ENCODE assay signal across 18 cellular contexts in genomic region chr3:108599677-108600409, GRCh38. TPM values are rescaled to one million over a fixed set of nuclear protein-coding genes. Genes with fewer than 3 reads are reported as not detected.
DNase-seq lines count a peak whose midpoint lies in the region; ATAC-seq, FAIRE-seq and TF ChIP-seq lines count a peak whose summit lies in the region.
"Had no signal": no experiment of that assay in that cellular context is flagged by ENCODE, and none has a peak within 500 bp of the region (broad histone marks: within the 10 kb centered on the region; RNA-seq: fewer than 3 reads in every experiment).

No MANE protein-coding gene starts in this region.

- FAIRE-seq in A549 (lab: Jason Lieb, UNC), result peak; percentile 18
- FAIRE-seq: HTR-8/SVneo had no signal

- H3K4me2 ChIP-seq in A549, result no peak overlapping the region
- H3K4me2 ChIP-seq: BLaER1 treated with 17β-estradiol and CSF1 and Interleukin-3, amounts not matched to agents 10 nM and 100 nM had no signal

- no peak overlapping the region for H3K4me3 Mint-ChIP-seq in activated CD4-positive, alpha-beta T cell treated with anti-CD3 and anti-CD28 coated beads for 36 hours
- H3K4me3 Mint-ChIP-seq: H9 had no signal

- no peak for TF ChIP-seq EP300 in A549 (IDR thresholded peaks at IDR 0.05)

- POLR2A ChIA-PET in activated CD4-positive, alpha-beta T cell treated with anti-CD3 and anti-CD28 coated beads for 36 hours (lab: Charles Lee), result no interaction called here
- POLR2A ChIA-PET in A549 (lab: Yijun Ruan, JAX), result no interaction called here

- CTCF ChIA-PET in activated CD4-positive, alpha-beta T cell treated with anti-CD3 and anti-CD28 coated beads for 36 hours (lab: Charles Lee), result interaction anchor here (0.8 to 2.4 kb wide), 4 partner anchors 11 to 302 kb away, joined by 3 to 12 read pairs (median 3); partner anchors contain the start of genes CIP2A and DZIP3
- CTCF ChIA-PET in A549 (lab: Yijun Ruan, JAX), result interaction anchor here (0.9 kb wide), 1 partner anchor 13 kb away, joined by 3 read pairs; no protein-coding TSS in a partner anchor

- intact Hi-C loops in activated CD4-positive, alpha-beta T cell treated with anti-CD3 and anti-CD28 coated beads for 36 hours (cut with DNase I, micrococcal nuclease), result no loop called here

- peaks cover 52% of the 10 kb centered on the region for H3K4me1 Mint-ChIP-seq in activated CD4-positive, alpha-beta T cell treated with anti-CD3 and anti-CD28 coated beads for 36 hours

- no peak overlapping the region for H3K27ac ChIP-seq in A549
- H3K27ac ChIP-seq: BLaER1 treated with 17β-estradiol and CSF1 and Interleukin-3, amounts not matched to agents 10 nM and 100 nM had no signal

- TF ChIP-seq POLR2A in A549 (IDR thresholded peaks at IDR 0.05; ENCODE audit: low read length), result no peak

- no peak for TF ChIP-seq CTCF in A549 (IDR thresholded peaks at IDR 0.05)

- WGBS in A549 (ENCODE audit: missing lambda C conversion rate), result 95% methylated on average over 1 of the region's 1 CpG

- peak; percentile 71 for ATAC-seq in activated CD4-positive, alpha-beta T cell treated with anti-CD3 and anti-CD28 coated beads for 36 hours
- ATAC-seq in A549, result no peak
- peak; percentile 35 for ATAC-seq in HG03565 (IDR thresholded peaks at IDR 0.05; ENCODE audit: unreplicated experiment)

- no peak overlapping the region for H3K27ac Mint-ChIP-seq in activated CD4-positive, alpha-beta T cell treated with anti-CD3 and anti-CD28 coated beads for 36 hours

- no peak overlapping the region for H3K4me3 ChIP-seq in A549
- H3K4me3 ChIP-seq: BLaER1 treated with 17β-estradiol and CSF1 and Interleukin-3, amounts not matched to agents 10 nM and 100 nM had no signal

- no peaks in the 10 kb centered on the region for H3K9me3 ChIP-seq in A549

- no peak for DNase-seq in activated CD4-positive, alpha-beta T cell treated with anti-CD3 and anti-CD28 coated beads for 36 hours
- DNase-seq in activated CD4-positive, alpha-beta T cell treated with anti-CD3 and anti-CD28 coated beads, Interleukin-2, amount 50 U/mL, for 4 hours, result no peak
- DNase-seq in A549 (ENCODE audit: low read depth in 1 of 2, low spot score in 1 of 2) (no peak), amniotic epithelial cell (ENCODE audit: low read depth) (peak; percentile 11), DMS153 (lab: John Stamatoyannopoulos, UW) (no peak), NCI-H774 (lab: John Stamatoyannopoulos, UW) (no peak), NOMO-1 (lab: John Stamatoyannopoulos, UW; ENCODE audit: unreplicated experiment in 2 of 2) (no peak)
- DNase-seq: 8988T, DMS53, H9, NCI-H1105, NCI-H1930, NCI-H2171 treated with DMSO at 0.1 percent for 48 hours, NCI-H510A, SIG-M5 had no signal

- H3K27me3 Mint-ChIP-seq in activated CD4-positive, alpha-beta T cell treated with anti-CD3 and anti-CD28 coated beads for 36 hours, result no peaks in the 10 kb centered on the region

- peaks cover 6% of the 10 kb centered on the region for H3K36me3 Mint-ChIP-seq in activated CD4-positive, alpha-beta T cell treated with anti-CD3 and anti-CD28 coated beads for 36 hours (ENCODE audit: low read depth)

- no peak for TF ChIP-seq RAD21 in A549 (conservative IDR thresholded peaks at IDR 0.05 in 1 of 2, IDR thresholded peaks at IDR 0.05 in 1 of 2)

- no peaks in the 10 kb centered on the region for H3K4me1 ChIP-seq in A549

- peaks cover 7% of the 10 kb centered on the region for H3K9me3 Mint-ChIP-seq in activated CD4-positive, alpha-beta T cell treated with anti-CD3 and anti-CD28 coated beads for 36 hours (ENCODE audit: low read depth)

TF ChIP-seq in A549, 52 proteins besides CTCF, POLR2A, EP300 and RAD21:
- no peak for TF ChIP-seq ZNF302 (CRISPR knock-in tag; IDR thresholded peaks at IDR 0.05)
- TF ChIP-seq CBX8 (IDR thresholded peaks at IDR 0.05), result no peak
- TF ChIP-seq TFCP2L1 (CRISPR knock-in tag; IDR thresholded peaks at IDR 0.05), result no peak
- TF ChIP-seq BCL3 (IDR thresholded peaks at IDR 0.05), result no peak
- TF ChIP-seq JUN (IDR thresholded peaks at IDR 0.05), result no peak
- no peak for TF ChIP-seq ZSCAN20 (CRISPR knock-in tag; IDR thresholded peaks at IDR 0.05)

RNA-seq across cellular contexts. Expression of gene DZIP3, which starts 10.3 kb away (rescaled TPM):
- 10 to 100 TPM; 11.9 to 12.9 TPM for total RNA-seq in activated CD4-positive, alpha-beta T cell treated with anti-CD3 and anti-CD28 coated beads for 36 hours
- polyA plus RNA-seq in A549 (2011; rRNA removed) (15.6 and 22.2 TPM in 2 replicates), A549 (2017; fragmentation: RNase III; extraction: RNeasy Plus Mini Kit Qiagen cat#74134 plus additional on column Dnase treatment) (8.1 to 10.1 TPM (median 9.1 TPM) in 3 replicates)
- 3.0 and 3.1 TPM in 2 replicates for polyA plus RNA-seq in A549 (2012; cell fraction: cytosol; rRNA removed)
- polyA plus RNA-seq in A549 (2012; cell fraction: nucleus; rRNA removed), result 4.4 and 6.0 TPM in 2 replicates
- 6.7 and 8.3 TPM in 2 replicates for polyA minus RNA-seq in A549 (2011; rRNA and poly(A)+ RNA removed)

RNA-seq across cellular contexts. Expression of gene CIP2A, which starts 10.6 kb away (rescaled TPM):
- total RNA-seq in activated CD4-positive, alpha-beta T cell treated with anti-CD3 and anti-CD28 coated beads for 36 hours, result 10 to 100 TPM; 47.8 to 58.5 TPM
- polyA plus RNA-seq in A549 (2011; rRNA removed), result 31.8 and 32.6 TPM in 2 replicates
- 21.1 and 22.9 TPM in 2 replicates for polyA plus RNA-seq in A549 (2012; cell fraction: cytosol; rRNA removed)
- polyA plus RNA-seq in A549 (2012; cell fraction: nucleus; rRNA removed), result 10.1 and 10.3 TPM in 2 replicates
- polyA plus RNA-seq in A549 (2017; fragmentation: RNase III; extraction: RNeasy Plus Mini Kit Qiagen cat#74134 plus additional on column Dnase treatment), result 29.3 to 33.0 TPM (median 30.7 TPM) in 3 replicates
- 34.4 and 59.2 TPM in 2 replicates for polyA minus RNA-seq in A549 (2011; rRNA and poly(A)+ RNA removed)

Comparison
In these comparisons a context has a peak if more than half of its experiments do, and no peak if none do; other contexts are left out.
1. ATAC-seq: peak in activated CD4-positive, alpha-beta T cell treated with anti-CD3 and anti-CD28 coated beads for 36 hours (single experiment) and HG03565 (single experiment); none in A549 (0 of 2).